In the genomic region with DNA sequence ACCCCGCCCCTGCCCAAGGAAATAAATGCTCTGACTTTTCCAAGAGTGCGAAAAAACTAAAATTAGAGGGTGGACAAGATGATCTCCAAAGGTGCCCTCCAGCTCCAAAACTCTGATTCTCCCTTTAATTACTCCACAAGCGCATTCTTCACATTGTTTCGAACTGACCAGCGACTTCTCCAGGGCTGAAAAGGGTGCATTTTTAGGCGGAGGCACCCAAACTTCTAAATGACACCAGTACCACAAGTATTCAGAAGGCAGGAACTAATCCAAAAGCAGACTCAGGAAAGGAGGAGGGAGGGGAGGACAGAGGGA, we compare ENCODE assay signal across 8 cellular contexts. TPM values are rescaled to one million over a fixed set of nuclear protein-coding genes. Genes with fewer than 3 reads are reported as not detected.
DNase-seq lines count a peak whose midpoint lies in the region; ATAC-seq and TF ChIP-seq lines count a peak whose summit lies in the region.

No MANE protein-coding gene starts in this region.

- H3K9me3 ChIP-seq in SK-N-MC (ENCODE audit: low read depth, low read length) (no peaks in the 10 kb centered on the region), sigmoid colon (no peaks in the 10 kb centered on the region)

- H3K27ac ChIP-seq in SK-N-MC (no peak overlapping the region), sigmoid colon (peak overlapping the region; percentile 94 to 99 (median 97))

- DNase-seq in GM04504 (ENCODE audit: low read depth) (peak; percentile 83), SK-N-MC (ENCODE audit: low read depth, low spot score) (no peak), fibroblast of mammary gland (ENCODE audit: low read depth) (peak; percentile 43), sigmoid colon (no peak), mucosa of gallbladder (ENCODE audit: low spot score) (no peak), GM13976 (ENCODE audit: low spot score) (no peak)

- ATAC-seq in HG02885 (IDR thresholded peaks at IDR 0.05; ENCODE audit: poor library complexity, unreplicated experiment) (no peak), GM18505 (IDR thresholded peaks at IDR 0.05; ENCODE audit: unreplicated experiment) (no peak)

- no peak overlapping the region for H3K9ac ChIP-seq in SK-N-MC (ENCODE audit: insufficient read length)

- H3K4me3 ChIP-seq in SK-N-MC (peak overlapping the region; percentile 72), fibroblast of mammary gland (ENCODE audit: control insufficient read depth, low read depth, low read length) (peak overlapping the region; percentile 54), sigmoid colon (peak overlapping the region; percentile 78 to 90 (median 84))

- 23 to 64% methylated on average over 6 of the region's 6 CpGs for WGBS in sigmoid colon, 2 donors

- intact Hi-C loops in sigmoid colon (cut with DNase I): loop anchor here (2.0 to 10.0 kb wide), 4 partner anchors 58 to 382 kb away; no protein-coding TSS in a partner anchor

- no peak for TF ChIP-seq CTCF in fibroblast of mammary gland (conservative IDR thresholded peaks at IDR 0.05; ENCODE audit: control insufficient read depth, insufficient read depth, low read depth, low read length)
- TF ChIP-seq CTCF in sigmoid colon (IDR thresholded peaks at IDR 0.05): no peak
- no peak for TF ChIP-seq CTCF in GM13976 (IDR thresholded peaks at IDR 0.05; ENCODE audit: borderline replicate concordance, control extremely low read depth, extremely low read depth, insufficient read depth, missing control alignments)

- H3K27me3 ChIP-seq in sigmoid colon: no peaks in the 10 kb centered on the region

- in situ Hi-C loops in GM13976 (cut with MboI; ENCODE audit: low sequenced_read_pairs, unreplicated experiment): loop anchor here (25.0 kb wide), 1 partner anchor 385 kb away; no protein-coding TSS in a partner anchor

- no peak for TF ChIP-seq EP300 in sigmoid colon (IDR thresholded peaks at IDR 0.05)

- TF ChIP-seq POLR2A in sigmoid colon (IDR thresholded peaks at IDR 0.05) (no peak), GM18505 (IDR thresholded peaks at IDR 0.05; ENCODE audit: borderline replicate concordance, extremely low read depth, insufficient read depth, insufficient read length) (no peak)

- H3K36me3 ChIP-seq in SK-N-MC (ENCODE audit: insufficient read depth, low read length) (no peaks in the 10 kb centered on the region), sigmoid colon (no peaks in the 10 kb centered on the region)

- peaks cover 3 to 92% (median 88%) of the 10 kb centered on the region in 4 donors for H3K4me1 ChIP-seq in sigmoid colon

RNA-seq across cellular contexts. Expression of a gene that starts 0.8 kb away (rescaled TPM):
- total RNA-seq in sigmoid colon (10 to 100 TPM; 17.8 to 38.8 (median 19.1) TPM), mucosa of gallbladder (51.4 TPM)
- 1 to 10 TPM in 2 of 3 donors, under 1 TPM in 1; 0.69 to 4.3 (median 1.2) TPM for polyA plus RNA-seq in sigmoid colon

Comparison
In these comparisons a context has a peak if more than half of its experiments do, and no peak if none do; other contexts are left out.
1. DNase-seq: peak in GM04504 (single experiment) and fibroblast of mammary gland (single experiment); none in SK-N-MC (single experiment), sigmoid colon (single experiment), mucosa of gallbladder (single experiment) and GM13976 (single experiment).
2. Peak in every context shown above with its lines, with median percentiles within 50 percentile points of each other: H3K4me3 ChIP-seq.